Comparison of ENCODE assay signal across 17 cellular contexts in the genomic region with DNA sequence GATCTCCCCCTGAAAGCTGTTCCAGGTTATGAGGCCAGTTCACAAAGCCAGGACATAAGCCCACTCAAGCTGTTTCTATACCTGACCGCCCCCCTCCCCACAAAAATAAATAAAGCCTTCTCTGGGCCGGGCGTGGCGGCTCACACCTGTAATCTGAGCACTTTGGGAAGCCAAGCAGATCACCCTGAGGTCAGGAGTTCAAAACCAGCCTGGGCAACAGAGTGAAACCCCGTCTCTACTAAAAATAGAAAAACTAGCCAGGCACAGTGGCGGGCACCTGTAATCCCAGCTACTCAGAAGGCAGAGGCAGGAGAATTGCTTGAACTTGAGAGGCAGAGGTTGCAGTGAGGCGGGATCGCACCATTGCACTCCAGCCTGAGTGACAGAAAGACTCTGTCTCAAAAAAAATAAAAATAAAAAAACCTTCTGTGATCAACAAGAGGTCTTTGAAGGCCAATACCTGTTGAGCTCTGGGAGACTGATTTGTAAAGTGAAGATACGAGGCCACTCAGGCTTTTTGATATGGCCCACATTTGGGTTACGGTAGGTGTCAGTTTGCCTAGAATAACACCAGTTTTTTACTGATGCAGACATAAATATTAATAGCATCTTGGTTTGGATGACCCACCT.
"Had no signal": no experiment of that assay in that cellular context is flagged by ENCODE, and none has a peak within 500 bp of the region (broad histone marks: within the 10 kb centered on the region; RNA-seq: fewer than 3 reads in every experiment).

No MANE protein-coding gene starts in this region.

- H3K9me3 ChIP-seq: breast epithelium, left lung, sigmoid colon, upper lobe of left lung had no signal

- H3K27ac ChIP-seq: breast epithelium had no signal

- FAIRE-seq: endometrium had no signal

- DNase-seq: activated CD4-positive, alpha-beta T cell treated with anti-CD3 and anti-CD28 coated beads, Interleukin-2, amount 50 U/mL, for 4 hours; activated effector memory CD4-positive, alpha-beta T cell treated with anti-CD3 and anti-CD28 coated beads, Interleukin-2, amount 50 U/mL, for 16 hours; activated naive CD8-positive, alpha-beta T cell treated with anti-CD3 and anti-CD28 coated beads, Interleukin-2, amount 10 ng/mL, durations not matched to agents 7 days and 5 days; activated T-cell treated with anti-CD3 and anti-CD28 coated beads, Interleukin-2, amount 50 U/mL, for 4 hours; anterior cingulate cortex; dorsolateral prefrontal cortex; islet precursor cell; left lung; nephron progenitor cell; sigmoid colon; stimulated activated CD4-positive, alpha-beta T cell treated with anti-CD3 and anti-CD28 coated beads, Interleukin-4, amount 100 ng/mL, for 1 hour; stimulated activated CD8-positive, alpha-beta memory T cell treated with anti-CD3 and anti-CD28 coated beads, Interleukin-4, amount 100 ng/mL, for 48 hours; T-helper 17 cell; upper lobe of left lung had no signal

- H3K36me3 ChIP-seq: breast epithelium had no signal

- H3K4me3 ChIP-seq: breast epithelium, left lung, sigmoid colon had no signal

- H3K27me3 ChIP-seq: breast epithelium, dorsolateral prefrontal cortex, left lung, sigmoid colon, upper lobe of left lung had no signal

- ATAC-seq: activated T-cell treated with anti-CD3 and anti-CD28 coated beads, Interleukin-2, amount 50 U/mL, for 4 hours; esophagus mucosa; left lung; T-helper 17 cell had no signal
